1 cellular context compared by ENCODE assay signal in the genomic region with DNA sequence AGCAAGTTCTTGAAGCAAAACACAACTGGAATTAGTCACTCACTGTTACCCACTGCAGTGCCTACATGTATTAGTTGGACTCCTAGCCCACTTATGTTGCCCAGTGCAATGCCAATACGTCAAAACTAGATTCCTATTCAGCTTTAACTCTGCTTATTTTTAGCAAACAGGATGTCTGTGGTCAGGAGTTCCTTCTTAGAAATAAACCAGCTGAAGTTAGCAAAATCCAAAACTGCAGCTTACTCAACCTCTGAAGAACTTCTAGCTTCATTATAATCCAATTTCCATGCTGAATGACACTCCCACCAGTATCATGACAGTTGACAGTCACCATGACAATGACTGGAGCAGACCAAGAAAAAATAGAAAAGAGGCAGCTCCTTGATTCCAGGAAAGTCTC.
TF ChIP-seq lines count a peak whose summit lies in the region.

No MANE protein-coding gene starts in this region.

TF ChIP-seq in WTC11, 78 proteins besides CTCF, POLR2A, EP300 and RAD21 (continued from another document):
- TF ChIP-seq, protein P1, sequence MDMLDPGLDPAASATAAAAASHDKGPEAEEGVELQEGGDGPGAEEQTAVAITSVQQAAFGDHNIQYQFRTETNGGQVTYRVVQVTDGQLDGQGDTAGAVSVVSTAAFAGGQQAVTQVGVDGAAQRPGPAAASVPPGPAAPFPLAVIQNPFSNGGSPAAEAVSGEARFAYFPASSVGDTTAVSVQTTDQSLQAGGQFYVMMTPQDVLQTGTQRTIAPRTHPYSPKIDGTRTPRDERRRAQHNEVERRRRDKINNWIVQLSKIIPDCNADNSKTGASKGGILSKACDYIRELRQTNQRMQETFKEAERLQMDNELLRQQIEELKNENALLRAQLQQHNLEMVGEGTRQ (CRISPR knock-in tag; IDR thresholded peaks at IDR 0.05) = no peak
- no peak for TF ChIP-seq SMAD3 (CRISPR knock-in tag; IDR thresholded peaks at IDR 0.05; ENCODE audit: borderline replicate concordance)
- TF ChIP-seq, protein P2, sequence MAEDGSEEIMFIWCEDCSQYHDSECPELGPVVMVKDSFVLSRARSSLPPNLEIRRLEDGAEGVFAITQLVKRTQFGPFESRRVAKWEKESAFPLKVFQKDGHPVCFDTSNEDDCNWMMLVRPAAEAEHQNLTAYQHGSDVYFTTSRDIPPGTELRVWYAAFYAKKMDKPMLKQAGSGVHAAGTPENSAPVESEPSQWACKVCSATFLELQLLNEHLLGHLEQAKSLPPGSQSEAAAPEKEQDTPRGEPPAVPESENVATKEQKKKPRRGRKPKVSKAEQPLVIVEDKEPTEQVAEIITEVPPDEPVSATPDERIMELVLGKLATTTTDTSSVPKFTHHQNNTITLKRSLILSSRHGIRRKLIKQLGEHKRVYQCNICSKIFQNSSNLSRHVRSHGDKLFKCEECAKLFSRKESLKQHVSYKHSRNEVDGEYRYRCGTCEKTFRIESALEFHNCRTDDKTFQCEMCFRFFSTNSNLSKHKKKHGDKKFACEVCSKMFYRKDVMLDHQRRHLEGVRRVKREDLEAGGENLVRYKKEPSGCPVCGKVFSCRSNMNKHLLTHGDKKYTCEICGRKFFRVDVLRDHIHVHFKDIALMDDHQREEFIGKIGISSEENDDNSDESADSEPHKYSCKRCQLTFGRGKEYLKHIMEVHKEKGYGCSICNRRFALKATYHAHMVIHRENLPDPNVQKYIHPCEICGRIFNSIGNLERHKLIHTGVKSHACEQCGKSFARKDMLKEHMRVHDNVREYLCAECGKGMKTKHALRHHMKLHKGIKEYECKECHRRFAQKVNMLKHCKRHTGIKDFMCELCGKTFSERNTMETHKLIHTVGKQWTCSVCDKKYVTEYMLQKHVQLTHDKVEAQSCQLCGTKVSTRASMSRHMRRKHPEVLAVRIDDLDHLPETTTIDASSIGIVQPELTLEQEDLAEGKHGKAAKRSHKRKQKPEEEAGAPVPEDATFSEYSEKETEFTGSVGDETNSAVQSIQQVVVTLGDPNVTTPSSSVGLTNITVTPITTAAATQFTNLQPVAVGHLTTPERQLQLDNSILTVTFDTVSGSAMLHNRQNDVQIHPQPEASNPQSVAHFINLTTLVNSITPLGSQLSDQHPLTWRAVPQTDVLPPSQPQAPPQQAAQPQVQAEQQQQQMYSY (CRISPR knock-in tag; IDR thresholded peaks at IDR 0.05) = no peak
